In the genomic region with DNA sequence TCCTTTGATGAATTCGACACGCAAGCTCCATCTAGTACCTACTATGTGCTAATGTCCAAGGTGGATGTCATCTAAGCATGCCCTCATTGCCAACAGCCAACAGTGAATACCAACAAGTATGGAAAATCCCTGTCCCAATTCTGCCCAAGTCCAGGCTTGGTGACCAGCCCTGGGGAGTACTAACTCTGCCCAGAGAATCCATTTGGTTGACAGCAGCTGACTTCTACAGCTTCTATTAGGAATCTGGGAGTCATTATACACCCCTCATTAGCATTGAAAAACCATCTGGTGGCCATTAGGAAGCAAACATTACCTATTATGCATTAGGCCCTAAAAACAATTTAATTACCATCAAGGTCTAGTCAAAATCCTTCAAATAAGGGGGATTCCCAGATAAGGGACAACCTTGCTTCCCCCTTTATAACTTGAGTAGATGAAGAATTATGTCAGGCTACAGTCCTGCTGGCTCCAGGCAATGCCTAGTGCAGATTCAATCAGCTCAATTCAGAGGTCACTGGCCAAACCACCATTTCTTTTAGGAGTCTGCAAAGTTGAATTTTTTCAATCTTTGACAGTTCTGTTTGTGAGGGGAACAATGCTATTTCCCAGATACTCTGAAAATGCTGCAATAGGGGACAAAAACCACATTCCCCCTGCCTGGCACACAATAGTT, we compare ENCODE assay signal across 23 cellular contexts.
DNase-seq lines count a peak whose midpoint lies in the region; ATAC-seq and TF ChIP-seq lines count a peak whose summit lies in the region.
"Had no signal": no experiment of that assay in that cellular context is flagged by ENCODE, and none has a peak within 500 bp of the region (broad histone marks: within the 10 kb centered on the region; RNA-seq: fewer than 3 reads in every experiment).

No MANE protein-coding gene starts in this region.

- no peak overlapping the region for H3K4me2 ChIP-seq in GM23338
- H3K4me2 ChIP-seq: A549 had no signal

- H3K36me3 ChIP-seq in BE2C = no peaks in the 10 kb centered on the region
- H3K36me3 ChIP-seq in GM23338 (ENCODE audit: insufficient read depth) = no peaks in the 10 kb centered on the region
- H3K36me3 ChIP-seq in brain microvascular endothelial cell (replicated peaks) = no peaks in the 10 kb centered on the region

- H3K4me3 Mint-ChIP-seq in GM23338 = no peak overlapping the region
- no peak overlapping the region for H3K4me3 Mint-ChIP-seq in effector memory CD8-positive, alpha-beta T cell
- H3K4me3 Mint-ChIP-seq: CD4-positive, CD25-positive, alpha-beta regulatory T cell; CD8-positive, alpha-beta memory T cell; H9 had no signal

- no peak overlapping the region for H3K4me3 ChIP-seq in BE2C (ENCODE audit: low read depth, low read length)
- no peak overlapping the region for H3K4me3 ChIP-seq in GM23338
- no peak overlapping the region for H3K4me3 ChIP-seq in fibroblast of the aortic adventitia (ENCODE audit: low read depth, low read length)
- no peak overlapping the region for H3K4me3 ChIP-seq in brain microvascular endothelial cell (ENCODE audit: low read depth, low read length)
- H3K4me3 ChIP-seq: A549, GM12878, GM23248 had no signal

- H3K27me3 ChIP-seq in BE2C (no peaks in the 10 kb centered on the region), GM23338 (ENCODE audit: insufficient read depth) (no peaks in the 10 kb centered on the region), brain microvascular endothelial cell (replicated peaks) (no peaks in the 10 kb centered on the region)

- H3K79me2 ChIP-seq in GM23338 (replicated peaks; ENCODE audit: insufficient read depth) = no peaks in the 10 kb centered on the region

- ATAC-seq in GM23338 (no peak), SK-N-SH treated with all-trans-retinoic acid at 6 μM for 48 hours (no peak; the same call in 2 of the 3 replicates)
- ATAC-seq in effector memory CD8-positive, alpha-beta T cell (replicated peaks) = no peak
- ATAC-seq: A549, GM12878, HCT116 had no signal

- H3K4me1 Mint-ChIP-seq in GM23338 = peaks cover 8% of the 10 kb centered on the region; the same call in 2 of the 3 replicates
- no peaks in the 10 kb centered on the region for H3K4me1 Mint-ChIP-seq in effector memory CD8-positive, alpha-beta T cell (ENCODE audit: low read depth in 2 of 2)
- H3K4me1 Mint-ChIP-seq: CD4-positive, CD25-positive, alpha-beta regulatory T cell; CD8-positive, alpha-beta memory T cell had no signal

- peaks cover 20% of the 10 kb centered on the region for H3K4me1 ChIP-seq in BE2C
- H3K4me1 ChIP-seq in GM23338 (ENCODE audit: insufficient read depth) = peaks cover 12% of the 10 kb centered on the region; the same call in 1 of the 2 replicates
- H3K4me1 ChIP-seq: A549 had no signal

- TF ChIP-seq CTCF in BE2C (IDR thresholded peaks at IDR 0.05; ENCODE audit: low read depth, low read length) = no peak
- TF ChIP-seq CTCF in GM23338 (conservative IDR thresholded peaks at IDR 0.05; ENCODE audit: low read depth in 2 of 2) = no peak
- TF ChIP-seq CTCF in fibroblast of the aortic adventitia (IDR thresholded peaks at IDR 0.05; ENCODE audit: insufficient read depth, low read length) = no peak
- TF ChIP-seq CTCF in brain microvascular endothelial cell (IDR thresholded peaks at IDR 0.05; ENCODE audit: low read depth, low read length, missing control alignments) = no peak

- no peak overlapping the region for H3K27ac Mint-ChIP-seq in GM23338
- H3K27ac Mint-ChIP-seq in effector memory CD8-positive, alpha-beta T cell = no peak overlapping the region
- H3K27ac Mint-ChIP-seq: CD4-positive, CD25-positive, alpha-beta regulatory T cell; CD8-positive, alpha-beta memory T cell; H9 had no signal

- H3F3A ChIP-seq in GM23338 (replicated peaks; ENCODE audit: low read depth) = no peaks in the 10 kb centered on the region

- H3K9me3 ChIP-seq in BE2C = no peaks in the 10 kb centered on the region; the same call in 1 of the 2 replicates
- H3K9me3 ChIP-seq: A549 had no signal

- DNase-seq in BE2C (peak; percentile 76), GM23338 (ENCODE audit: low spot score) (no peak), fibroblast of the aortic adventitia (ENCODE audit: low read depth) (peak; percentile 25), brain microvascular endothelial cell (no peak), NCI-H2081 treated with DMSO at 0.1 percent for 48 hours (lab: John Stamatoyannopoulos, UW) (no peak)
- no peak for DNase-seq in effector memory CD8-positive, alpha-beta T cell
- no peak for DNase-seq in activated effector memory CD4-positive, alpha-beta T cell treated with Interleukin-2 at 50 U/mL for 16 hours
- DNase-seq: 8988T; ACHN; AML-193; C1 segment of cervical spinal cord; CD4-positive, CD25-positive, alpha-beta regulatory T cell; CD8-positive, alpha-beta memory T cell; DMS153; DND-41; EL; GDM1; GM23248; H9 had no signal

- no peaks in the 10 kb centered on the region for H3K36me3 Mint-ChIP-seq in GM23338 (ENCODE audit: low read depth)
- H3K36me3 Mint-ChIP-seq in effector memory CD8-positive, alpha-beta T cell (ENCODE audit: insufficient read depth) = no peaks in the 10 kb centered on the region
- H3K36me3 Mint-ChIP-seq: CD4-positive, CD25-positive, alpha-beta regulatory T cell; CD8-positive, alpha-beta memory T cell had no signal

- peaks cover 11% of the 10 kb centered on the region for H3K9me2 ChIP-seq in GM23338 (ENCODE audit: insufficient read depth)

- in situ Hi-C loops in brain microvascular endothelial cell (cut with HindIII; ENCODE audit: low pct_ligation_motif_present, low sequenced_read_pairs) = no loop called here

- peaks cover 3% of the 10 kb centered on the region for H3K27me3 Mint-ChIP-seq in GM23338 (ENCODE audit: insufficient read depth, low read depth, poor library complexity)
- H3K27me3 Mint-ChIP-seq in effector memory CD8-positive, alpha-beta T cell = no peaks in the 10 kb centered on the region
- H3K27me3 Mint-ChIP-seq: CD4-positive, CD25-positive, alpha-beta regulatory T cell had no signal

- H3K9me3 Mint-ChIP-seq in GM23338 = no peaks in the 10 kb centered on the region
- peaks cover 1% of the 10 kb centered on the region in 2 donors for H3K9me3 Mint-ChIP-seq in effector memory CD8-positive, alpha-beta T cell

- H3K27ac ChIP-seq in GM23338 (ENCODE audit: low read depth) (no peak overlapping the region), brain microvascular endothelial cell (no peak overlapping the region)
- H3K27ac ChIP-seq: A549, GM23248 had no signal

- peak overlapping the region; percentile 38; the same call in 1 of the 2 replicates for H2AFZ ChIP-seq in GM23338
- H2AFZ ChIP-seq: GM23248 had no signal

- no peaks in the 10 kb centered on the region for H4K20me1 ChIP-seq in GM23338 (replicated peaks; ENCODE audit: insufficient read depth)

TF ChIP-seq in GM23338, 12 proteins besides CTCF, POLR2A, EP300 and RAD21 (continues in another document):
- no peak for TF ChIP-seq POLR2AphosphoS5 (IDR thresholded peaks at IDR 0.05; ENCODE audit: low read depth)
- no peak for TF ChIP-seq STAT1 (IDR thresholded peaks at IDR 0.05; ENCODE audit: unreplicated experiment)
- no peak for TF ChIP-seq NANOG (IDR thresholded peaks at IDR 0.05; ENCODE audit: borderline replicate concordance)
- TF ChIP-seq EZH2 (IDR thresholded peaks at IDR 0.05; ENCODE audit: low read depth, unreplicated experiment) = no peak
- no peak for TF ChIP-seq ZNF114 (CRISPR knock-in tag; IDR thresholded peaks at IDR 0.05)

TF ChIP-seq in SK-N-SH treated with all-trans-retinoic acid at 6 μM for 48 hours, 23 proteins besides CTCF, POLR2A, EP300 and RAD21:
- TF ChIP-seq ESRRG (CRISPR knock-in tag; IDR thresholded peaks at IDR 0.05) (no peak), TCF4 (CRISPR knock-in tag; IDR thresholded peaks at IDR 0.05; ENCODE audit: borderline replicate concordance) (peak; percentile 31; the same call in 1 of the 2 replicates)

Comparison
In these comparisons a context has a peak if more than half of its experiments do, and no peak if none do; other contexts are left out.
1. DNase-seq: peak in BE2C (single experiment) and fibroblast of the aortic adventitia (single experiment); none in GM23338 (single experiment), brain microvascular endothelial cell (single experiment), effector memory CD8-positive, alpha-beta T cell (0 of 3), NCI-H2081 treated with DMSO at 0.1 percent for 48 hours (single experiment) and activated effector memory CD4-positive, alpha-beta T cell treated with Interleukin-2 at 50 U/mL for 16 hours (single experiment).